ENCODE assay signal across 17 cellular contexts in the genomic region with DNA sequence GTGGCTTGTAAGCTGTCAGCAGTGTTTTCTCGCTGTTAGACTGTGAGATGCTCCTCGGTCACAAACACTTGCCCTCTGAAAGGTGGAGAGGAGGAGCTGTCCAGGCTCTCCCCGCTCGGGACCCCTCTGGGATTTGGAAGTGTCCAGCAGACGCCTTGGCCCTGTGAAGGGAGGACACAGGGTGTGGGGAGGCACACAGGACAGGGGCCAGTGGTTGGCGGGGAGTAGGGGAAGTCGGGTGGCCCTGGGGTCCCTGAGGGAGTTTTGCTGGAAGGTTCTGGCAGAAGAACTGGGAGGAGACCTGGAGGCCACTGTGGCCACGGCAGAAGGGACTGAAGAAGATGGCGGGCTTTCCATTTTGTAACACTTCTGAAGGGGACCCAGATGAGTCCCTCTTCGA.
"Had no signal": no experiment of that assay in that cellular context is flagged by ENCODE, and none has a peak within 500 bp of the region (broad histone marks: within the 10 kb centered on the region; RNA-seq: fewer than 3 reads in every experiment).

No MANE protein-coding gene starts in this region.

- H3K4me3 Mint-ChIP-seq: activated CD8-positive, alpha-beta T cell treated with anti-CD3 and anti-CD28 coated beads for 36 hours; activated T-cell treated with anti-CD3 and anti-CD28 coated beads, Interleukin-2, amount 50 U/mL, for 4 hours; memory B cell; naive thymus-derived CD8-positive, alpha-beta T cell; T-cell had no signal

- H3K27ac ChIP-seq: gastroesophageal sphincter, neutrophil, parathyroid adenoma, skin epidermis, tibial nerve, VCaP had no signal

- H3K4me1 ChIP-seq: parathyroid adenoma had no signal

- H3K4me1 Mint-ChIP-seq: memory B cell, T-cell had no signal

- H3K36me3 Mint-ChIP-seq: memory B cell; naive thymus-derived CD8-positive, alpha-beta T cell; T-cell had no signal

- H3K9me3 Mint-ChIP-seq: activated CD8-positive, alpha-beta T cell treated with anti-CD3 and anti-CD28 coated beads for 36 hours; activated T-cell treated with anti-CD3 and anti-CD28 coated beads, Interleukin-2, amount 50 U/mL, for 4 hours; memory B cell; naive thymus-derived CD8-positive, alpha-beta T cell; T-cell had no signal

- H3K9me3 ChIP-seq: gastroesophageal sphincter, neutrophil, tibial nerve had no signal

- H3K27ac Mint-ChIP-seq: activated CD8-positive, alpha-beta T cell treated with anti-CD3 and anti-CD28 coated beads for 36 hours; memory B cell; naive thymus-derived CD8-positive, alpha-beta T cell; T-cell had no signal

- H3K4me3 ChIP-seq: gastroesophageal sphincter, skin epidermis, tibial nerve had no signal

- DNase-seq: activated CD4-positive, alpha-beta T cell treated with anti-CD3 and anti-CD28 coated beads for 48 hours; activated CD8-positive, alpha-beta T cell treated with anti-CD3 and anti-CD28 coated beads for 36 hours; activated gamma-delta T cell; activated T-cell treated with anti-CD3 and anti-CD28 coated beads, Interleukin-2, amount 50 U/mL, for 4 hours; anterior cingulate cortex; retina; stimulated activated CD4-positive, alpha-beta T cell treated with anti-CD3 and anti-CD28 coated beads, Interleukin-4, amount 100 ng/mL, for 24 hours; stimulated activated naive CD4-positive, alpha-beta T cell; T-cell had no signal

- H3K36me3 ChIP-seq: neutrophil had no signal

- H3K27me3 Mint-ChIP-seq: memory B cell had no signal
